9 cellular contexts compared by ENCODE assay signal in genomic region chr19:7516878-7517277, GRCh38. TPM values are rescaled to one million over a fixed set of nuclear protein-coding genes. Genes with fewer than 3 reads are reported as not detected.
A peak's percentile ranks its signal among the peaks of the same experiment; 100 is the strongest.
DNase-seq lines count a peak whose midpoint lies in the region; ATAC-seq and TF ChIP-seq lines count a peak whose summit lies in the region.
"Had no signal": no experiment of that assay in that cellular context is flagged by ENCODE, and none has a peak within 500 bp of the region (broad histone marks: within the 10 kb centered on the region; RNA-seq: fewer than 3 reads in every experiment).

No MANE protein-coding gene starts in this region.

- H3K36me3 Mint-ChIP-seq in mesothelial cell of epicardium: peaks cover 14% of the 10 kb centered on the region

- no peaks in the 10 kb centered on the region for H3K27me3 ChIP-seq in upper lobe of right lung

- H3K9me3 ChIP-seq in upper lobe of right lung: no peaks in the 10 kb centered on the region

- H3K4me1 ChIP-seq in upper lobe of right lung: peaks cover 21% of the 10 kb centered on the region

- peak overlapping the region; percentile 82 for H3K4me3 ChIP-seq in upper lobe of right lung

- no peaks in the 10 kb centered on the region for H3K9me3 Mint-ChIP-seq in mesothelial cell of epicardium

- H3K4me3 Mint-ChIP-seq in mesothelial cell of epicardium: peak overlapping the region; percentile 88

- peak overlapping the region; percentile 96 for H3K27ac Mint-ChIP-seq in mesothelial cell of epicardium

- peaks cover 32% of the 10 kb centered on the region for H3K4me1 Mint-ChIP-seq in mesothelial cell of epicardium

- ATAC-seq in Right ventricle myocardium superior (ENCODE audit: poor library complexity): no peak
- ATAC-seq in Right ventricle myocardium inferior: no peak
- no peak for ATAC-seq in upper lobe of right lung
- ATAC-seq in GM21825 (IDR thresholded peaks at IDR 0.05; ENCODE audit: unreplicated experiment): no peak
- ATAC-seq in GM18909 (IDR thresholded peaks at IDR 0.05; ENCODE audit: poor library complexity, unreplicated experiment): no peak

- intact Hi-C loops in Right ventricle myocardium superior (cut with DNase I): loop anchor here (10.0 kb wide), 1 partner anchor 122 kb away; no protein-coding TSS in a partner anchor
- intact Hi-C loops in Right ventricle myocardium inferior (cut with DNase I): loop anchor here (5.0 kb wide), 1 partner anchor 120 kb away; no protein-coding TSS in a partner anchor
- intact Hi-C loops in upper lobe of right lung (cut with DNase I): no loop called here

- TF ChIP-seq CTCF in mesothelial cell of epicardium (IDR thresholded peaks at IDR 0.05; ENCODE audit: unreplicated experiment): no peak
- TF ChIP-seq CTCF in upper lobe of right lung (IDR thresholded peaks at IDR 0.05): no peak

- H3K27ac ChIP-seq in caudate nucleus (ENCODE audit: low read depth, low read length) (peak overlapping the region; percentile 91), upper lobe of right lung (peak overlapping the region; percentile 89)

- DNase-seq in Right ventricle myocardium superior (peak; percentile 13), Right ventricle myocardium inferior (ENCODE audit: missing footprints) (no peak), caudate nucleus (lab: John Stamatoyannopoulos, UW) (no peak), mesothelial cell of epicardium (ENCODE audit: low spot score in 2 of 2, unreplicated experiment in 2 of 2) (no peak), upper lobe of right lung (no peak), NCI-H2081 (lab: John Stamatoyannopoulos, UW) (no peak)
- DNase-seq: activated CD4-positive, alpha-beta T cell treated with anti-CD3 and anti-CD28 coated beads for 4 hours had no signal

- H3K36me3 ChIP-seq in upper lobe of right lung: no peaks in the 10 kb centered on the region

- no peaks in the 10 kb centered on the region for H3K27me3 Mint-ChIP-seq in mesothelial cell of epicardium (ENCODE audit: low read depth)

RNA-seq across cellular contexts. Expression of gene ZNF358, which starts 1.0 kb away (rescaled TPM):
- total RNA-seq in Right ventricle myocardium superior (92.1 TPM), Right ventricle myocardium inferior (89.6 TPM), mesothelial cell of epicardium (67.5 to 68.3 TPM (median 67.9 TPM) in 3 replicates), upper lobe of right lung (56.9 TPM)

RNA-seq across cellular contexts. Expression of gene MCOLN1, which starts 5.5 kb away (rescaled TPM):
- total RNA-seq in Right ventricle myocardium superior: 17.5 TPM
- total RNA-seq in Right ventricle myocardium inferior: 19.5 TPM
- 20.5 to 21.0 TPM (median 20.7 TPM) in 3 replicates for total RNA-seq in mesothelial cell of epicardium
- 55.0 TPM for total RNA-seq in upper lobe of right lung

RNA-seq across cellular contexts. Expression of gene PNPLA6, which starts 18.6 kb away (rescaled TPM):
- 50.4 TPM for total RNA-seq in Right ventricle myocardium superior
- total RNA-seq in Right ventricle myocardium inferior: 50.6 TPM
- total RNA-seq in mesothelial cell of epicardium: 100 to 117 TPM (median 112 TPM) in 3 replicates
- total RNA-seq in upper lobe of right lung: 190 TPM

RNA-seq across cellular contexts. Expression of gene PEX11G, which starts 28.0 kb away (rescaled TPM):
- total RNA-seq in Right ventricle myocardium superior (0.97 TPM), Right ventricle myocardium inferior (1.2 TPM), mesothelial cell of epicardium (6.5 to 7.3 TPM (median 7.0 TPM) in 3 replicates), upper lobe of right lung (3.6 TPM)
